ENCODE assay signal across 14 cellular contexts in the genomic region with DNA sequence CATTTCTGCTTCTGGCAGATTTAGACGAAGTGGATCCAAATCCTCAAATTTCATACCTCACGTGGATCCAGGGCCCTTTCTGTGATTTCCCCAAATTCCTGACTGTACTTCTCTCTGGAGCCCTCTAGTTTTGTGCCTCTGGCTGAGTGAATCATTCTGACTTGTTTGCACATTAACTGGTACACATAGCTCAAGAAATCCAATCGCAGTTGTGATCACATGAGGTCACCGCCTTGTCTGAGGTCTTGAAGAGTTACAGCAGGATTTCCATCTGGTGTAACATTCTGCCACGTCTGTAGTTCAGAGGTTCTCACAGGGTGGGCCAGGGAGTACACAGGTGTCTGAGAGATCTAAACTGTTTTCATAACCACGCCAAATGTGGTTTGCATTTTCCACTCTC.
DNase-seq lines count a peak whose midpoint lies in the region; ATAC-seq and TF ChIP-seq lines count a peak whose summit lies in the region.
"Had no signal": no experiment of that assay in that cellular context is flagged by ENCODE, and none has a peak within 500 bp of the region (broad histone marks: within the 10 kb centered on the region; RNA-seq: fewer than 3 reads in every experiment).

No MANE protein-coding gene starts in this region.

- H3K9me3 Mint-ChIP-seq in glutamatergic neuron (ENCODE audit: unreplicated experiment), result peaks cover 1% of the 10 kb centered on the region

- DNase-seq in EH (ENCODE audit: low read depth), result peak; percentile 11
- DNase-seq in NCI-H524 (lab: John Stamatoyannopoulos, UW), result peak; percentile 67 to 88
- DNase-seq in islet precursor cell, result peak; percentile 35
- peak in 1 of 2 donors; percentile 73 for DNase-seq in upper lobe of left lung
- no peak for DNase-seq in stimulated activated CD4-positive, alpha-beta T cell treated with anti-CD3 and anti-CD28 coated beads, Interleukin-15, amount 100 ng/mL, for 24 hours
- DNase-seq in uterus, result no peak
- DNase-seq in glutamatergic neuron, result no peak
- DNase-seq: activated naive CD4-positive, alpha-beta T cell treated with Interleukin-2 at 50 U/mL for 16 hours; CD8-positive, alpha-beta memory T cell; foreskin melanocyte; immature natural killer cell; substantia nigra had no signal

- H3K27ac ChIP-seq in upper lobe of left lung (peak overlapping the region in 3 of 4 donors; percentile 51 to 72 (median 53)), uterus (no peak overlapping the region)
- H3K27ac ChIP-seq: parathyroid adenoma had no signal

- no peak overlapping the region for H3K4me3 ChIP-seq in upper lobe of left lung
- H3K4me3 ChIP-seq in uterus, result no peak overlapping the region

- TF ChIP-seq CTCF in upper lobe of left lung (IDR thresholded peaks at IDR 0.05), result no peak
- TF ChIP-seq CTCF in uterus (IDR thresholded peaks at IDR 0.05), result no peak
- no peak for TF ChIP-seq CTCF in glutamatergic neuron (IDR thresholded peaks at IDR 0.05; ENCODE audit: partially characterized antibody, unreplicated experiment)

- peaks cover 6 to 34% (median 12%) of the 10 kb centered on the region in 4 donors for H3K4me1 ChIP-seq in upper lobe of left lung
- no peaks in the 10 kb centered on the region for H3K4me1 ChIP-seq in uterus
- H3K4me1 ChIP-seq: parathyroid adenoma had no signal

- peaks cover 4% of the 10 kb centered on the region for H3K4me1 Mint-ChIP-seq in glutamatergic neuron (ENCODE audit: low read depth, unreplicated experiment)
- H3K4me1 Mint-ChIP-seq: CD8-positive, alpha-beta memory T cell; immature natural killer cell had no signal

- ATAC-seq in upper lobe of left lung (ENCODE audit: low FRiP score in 2 of 2), result peak; percentile 52 to 76
- ATAC-seq: SK-N-SH treated with all-trans-retinoic acid at 6 μM for 48 hours had no signal

- peaks cover 4% of the 10 kb centered on the region for H3K36me3 Mint-ChIP-seq in glutamatergic neuron (ENCODE audit: unreplicated experiment)
- H3K36me3 Mint-ChIP-seq: CD8-positive, alpha-beta memory T cell; immature natural killer cell had no signal

- intact Hi-C loops in uterus (cut with DNase I; ENCODE audit: low total_unique reads), result no loop called here

- H3K36me3 ChIP-seq in upper lobe of left lung, result no peaks in the 10 kb centered on the region
- H3K36me3 ChIP-seq in uterus, result no peaks in the 10 kb centered on the region

- 47 to 51% methylated on average over 6 of the region's 6 CpGs for WGBS in upper lobe of left lung, 2 donors

- no peaks in the 10 kb centered on the region for H3K9me3 ChIP-seq in upper lobe of left lung
- no peaks in the 10 kb centered on the region for H3K9me3 ChIP-seq in uterus

- H3K4me3 Mint-ChIP-seq in glutamatergic neuron (ENCODE audit: unreplicated experiment), result no peak overlapping the region
- H3K4me3 Mint-ChIP-seq: CD8-positive, alpha-beta memory T cell; immature natural killer cell had no signal

- H3K27ac Mint-ChIP-seq in glutamatergic neuron (ENCODE audit: unreplicated experiment), result no peak overlapping the region
- H3K27ac Mint-ChIP-seq: CD8-positive, alpha-beta memory T cell; immature natural killer cell had no signal

- no peaks in the 10 kb centered on the region for H3K27me3 Mint-ChIP-seq in glutamatergic neuron (ENCODE audit: unreplicated experiment)

- TF ChIP-seq POLR2A in upper lobe of left lung (IDR thresholded peaks at IDR 0.05) (no peak), uterus (IDR thresholded peaks at IDR 0.05) (no peak)

- H3K27me3 ChIP-seq in upper lobe of left lung (no peaks in the 10 kb centered on the region), uterus (no peaks in the 10 kb centered on the region)

- TF ChIP-seq EP300 in upper lobe of left lung (IDR thresholded peaks at IDR 0.05), result peak in 1 of 4 donors; percentile 56

Comparison
In these comparisons a context has a peak if more than half of its experiments do, and no peak if none do; other contexts are left out.
1. DNase-seq: peak in EH (single experiment), NCI-H524 (2 of 2) and islet precursor cell (single experiment); none in stimulated activated CD4-positive, alpha-beta T cell treated with anti-CD3 and anti-CD28 coated beads, Interleukin-15, amount 100 ng/mL, for 24 hours (single experiment), uterus (0 of 2) and glutamatergic neuron (single experiment).
2. H3K27ac ChIP-seq: peak in upper lobe of left lung (3 of 4); none in uterus (0 of 2).